Comparison of ENCODE assay signal across 27 cellular contexts in genomic region chr17:81042606-81043005, GRCh38. TPM values are rescaled to one million over a fixed set of nuclear protein-coding genes. Genes with fewer than 3 reads are reported as not detected.
A peak's percentile ranks its signal among the peaks of the same experiment; 100 is the strongest.
DNase-seq lines count a peak whose midpoint lies in the region; ATAC-seq, FAIRE-seq and TF ChIP-seq lines count a peak whose summit lies in the region.
"Had no signal": no experiment of that assay in that cellular context is flagged by ENCODE, and none has a peak within 500 bp of the region (broad histone marks: within the 10 kb centered on the region; RNA-seq: fewer than 3 reads in every experiment).

No MANE protein-coding gene starts in this region.

- no peak overlapping the region for H4K5ac ChIP-seq in H9 (ENCODE audit: insufficient read length, low read depth, low read length)

- H3K79me1 ChIP-seq in H9 (ENCODE audit: insufficient read depth, low read depth, low read length, poor library complexity, severe bottlenecking) = no peaks in the 10 kb centered on the region

- no peaks in the 10 kb centered on the region for H3K9me3 ChIP-seq in H9 (ENCODE audit: control insufficient read depth, low read depth, low read length)
- no peaks in the 10 kb centered on the region for H3K9me3 ChIP-seq in HepG2 (ENCODE audit: low read length)
- H3K9me3 ChIP-seq in prostate gland = no peaks in the 10 kb centered on the region
- H3K9me3 ChIP-seq in kidney (ENCODE audit: control insufficient read depth in 1 of 2, low read length in 2 of 2) = no peaks in the 10 kb centered on the region
- H3K9me3 ChIP-seq: BLaER1 treated with 17β-estradiol and CSF1 and Interleukin-3, amounts not matched to agents 10 nM and 100 nM; neutrophil; tibial nerve had no signal

- H3K27ac ChIP-seq in H9 (ENCODE audit: insufficient read length, low read depth, low read length) = no peak overlapping the region
- no peak overlapping the region for H3K27ac ChIP-seq in HepG2 (ENCODE audit: extremely low read length, insufficient read depth, low read length)
- H3K27ac ChIP-seq in prostate gland = peak overlapping the region; percentile 90 to 95
- H3K27ac ChIP-seq in kidney (ENCODE audit: low read depth in 2 of 2, low read length in 2 of 2) = peak overlapping the region in 1 of 2 donors; percentile 10
- H3K27ac ChIP-seq: BLaER1 treated with 17β-estradiol and CSF1 and Interleukin-3, amounts not matched to agents 10 nM and 100 nM; neutrophil had no signal

- intact Hi-C loops in activated T-helper 2 cell treated with anti-CD3 and anti-CD28 coated beads, Interferon-gamma antibody, Interleukin-2, Interleukin-4, amounts not matched to agents 10 μg/mL and 5 μg/mL and 100 μg/mL, durations not matched to agents 14 hours and 24 hours and 36 hours (cut with micrococcal nuclease) = no loop called here
- intact Hi-C loops in HepG2 (cut with micrococcal nuclease; ENCODE audit: unreplicated experiment) = loop anchor here (5.0 kb wide), 1 partner anchor 50 kb away; the partner anchor contains the start of gene CHMP6
- intact Hi-C loops in prostate gland (cut with DNase I) = no loop called here
- intact Hi-C loops in kidney (cut with DNase I) = no loop called here

- no peak overlapping the region for H2BK120ac ChIP-seq in H9 (ENCODE audit: low read depth, low read length, poor library complexity, severe bottlenecking)

- no peaks in the 10 kb centered on the region for H3K27me3 Mint-ChIP-seq in H9 (ENCODE audit: low read depth)
- peaks cover 2% of the 10 kb centered on the region for H3K27me3 Mint-ChIP-seq in activated T-helper 2 cell treated with anti-CD3 and anti-CD28 coated beads, Interferon-gamma antibody, Interleukin-2, Interleukin-4, amounts not matched to agents 10 μg/mL and 5 μg/mL and 100 μg/mL, durations not matched to agents 14 hours and 24 hours and 36 hours (ENCODE audit: low read depth)
- H3K27me3 Mint-ChIP-seq in activated naive CD4-positive, alpha-beta T cell treated with anti-CD3 and anti-CD28 coated beads, Interleukin-2, amount 10 ng/mL, durations not matched to agents 7 days and 5 days = peaks cover 16% of the 10 kb centered on the region
- no peaks in the 10 kb centered on the region for H3K27me3 Mint-ChIP-seq in activated T-cell treated with anti-CD3 and anti-CD28 coated beads, Interleukin-2, amount 50 U/mL, for 72 hours (ENCODE audit: low read depth)

- POLR2A ChIA-PET in HepG2 (lab: Yijun Ruan, JAX) = interaction anchor here (1.5 to 2.8 kb wide), 3 partner anchors 8 to 52 kb away, joined by 6 to 23 read pairs (median 8); partner anchors contain the start of genes BAIAP2 and CHMP6

- in situ Hi-C loops in HepG2 (cut with HindIII; ENCODE audit: extremely low pct_ligation_motif_present, low pct_unique_long_range_greater_than_20kb) = loop anchor here (5.0 kb wide), 1 partner anchor 40 kb away; no protein-coding TSS in a partner anchor

- FAIRE-seq in HepG2 (lab: Jason Lieb, UNC) = no peak
- no peak for FAIRE-seq in kidney (lab: Jason Lieb, UNC)
- FAIRE-seq: endometrium, H54, small intestine had no signal

- H3K9ac ChIP-seq in H9 (ENCODE audit: extremely low read depth, insufficient read length, low read length) (no peak overlapping the region), HepG2 (ENCODE audit: insufficient read depth, low read depth, low read length) (no peak overlapping the region), kidney (ENCODE audit: low read length in 2 of 2) (no peak overlapping the region)
- H3K9ac ChIP-seq: BLaER1 treated with 17β-estradiol and CSF1 and Interleukin-3, amounts not matched to agents 10 nM and 100 nM had no signal

- H4K91ac ChIP-seq in H9 (ENCODE audit: insufficient read length, low read depth, low read length) = no peak overlapping the region

- H4K20me1 ChIP-seq in H9 (ENCODE audit: control insufficient read depth, insufficient read depth, insufficient read length) (no peaks in the 10 kb centered on the region), HepG2 (ENCODE audit: insufficient read depth, low read length) (peaks cover 27% of the 10 kb centered on the region)

- H2BK5ac ChIP-seq in H9 (ENCODE audit: insufficient read length, low read length) = no peak overlapping the region

- no peak overlapping the region for H3T11ph ChIP-seq in H9 (ENCODE audit: low read length)

- no peak overlapping the region for H2BK20ac ChIP-seq in H9 (ENCODE audit: low read depth, low read length, poor library complexity, severe bottlenecking)

- H3K56ac ChIP-seq in H9 (ENCODE audit: insufficient read length, low read depth, low read length) = no peak overlapping the region

- H3K27me3 ChIP-seq in H9 (ENCODE audit: insufficient read depth, low read length) (no peaks in the 10 kb centered on the region), HepG2 (ENCODE audit: control insufficient read depth in 1 of 2, insufficient read depth in 2 of 2, low read length in 2 of 2) (no peaks in the 10 kb centered on the region), prostate gland (replicated peaks; ENCODE audit: insufficient read depth) (no peaks in the 10 kb centered on the region)
- H3K27me3 ChIP-seq: tibial nerve had no signal

- H3K9me3 Mint-ChIP-seq in H9 = no peaks in the 10 kb centered on the region
- H3K9me3 Mint-ChIP-seq in activated T-helper 2 cell treated with anti-CD3 and anti-CD28 coated beads, Interferon-gamma antibody, Interleukin-2, Interleukin-4, amounts not matched to agents 10 μg/mL and 5 μg/mL and 100 μg/mL, durations not matched to agents 14 hours and 24 hours and 36 hours = no peaks in the 10 kb centered on the region
- no peaks in the 10 kb centered on the region for H3K9me3 Mint-ChIP-seq in activated naive CD4-positive, alpha-beta T cell treated with anti-CD3 and anti-CD28 coated beads, Interleukin-2, amount 10 ng/mL, durations not matched to agents 7 days and 5 days
- H3K9me3 Mint-ChIP-seq in activated T-cell treated with anti-CD3 and anti-CD28 coated beads, Interleukin-2, amount 50 U/mL, for 72 hours = no peaks in the 10 kb centered on the region
- H3K9me3 Mint-ChIP-seq: activated B cell treated with CpG ODN at 0.5 μM for 24 hours; activated CD4-positive, alpha-beta memory T cell treated with anti-CD3 and anti-CD28 coated beads, Interleukin-2, amount 10 ng/mL, durations not matched to agents 7 days and 5 days; dendritic cell treated with granulocyte-macrophage colony-stimulating factor and Interleukin-4, amounts not matched to agents 40 ng/mL and 50 ng/mL, for 4 days had no signal

- H3K4me1 ChIP-seq in H9 (ENCODE audit: insufficient read depth, low read length) = no peaks in the 10 kb centered on the region; the same call in 1 of the 2 replicates
- H3K4me1 ChIP-seq in HepG2 (ENCODE audit: insufficient read depth, low read length) = peaks cover 98% of the 10 kb centered on the region
- peaks cover 67% of the 10 kb centered on the region for H3K4me1 ChIP-seq in prostate gland (replicated peaks)
- peaks cover 69 to 74% of the 10 kb centered on the region in 2 donors for H3K4me1 ChIP-seq in kidney (ENCODE audit: control insufficient read depth in 1 of 2, insufficient read depth in 1 of 2, low read depth in 1 of 2, low read length in 2 of 2)

- H2BK12ac ChIP-seq in H9 (ENCODE audit: insufficient read length, low read depth, low read length) = no peak overlapping the region

- peaks cover 19 to 34% of the 10 kb centered on the region in 2 experiments for H3K4me1 Mint-ChIP-seq in H9
- H3K4me1 Mint-ChIP-seq in activated T-helper 2 cell treated with anti-CD3 and anti-CD28 coated beads, Interferon-gamma antibody, Interleukin-2, Interleukin-4, amounts not matched to agents 10 μg/mL and 5 μg/mL and 100 μg/mL, durations not matched to agents 14 hours and 24 hours and 36 hours (ENCODE audit: low read depth) = no peaks in the 10 kb centered on the region
- no peaks in the 10 kb centered on the region for H3K4me1 Mint-ChIP-seq in activated naive CD4-positive, alpha-beta T cell treated with anti-CD3 and anti-CD28 coated beads, Interleukin-2, amount 10 ng/mL, durations not matched to agents 7 days and 5 days
- H3K4me1 Mint-ChIP-seq in activated T-cell treated with anti-CD3 and anti-CD28 coated beads, Interleukin-2, amount 50 U/mL, for 72 hours (ENCODE audit: low read depth) = no peaks in the 10 kb centered on the region
- H3K4me1 Mint-ChIP-seq: activated B cell treated with CpG ODN at 0.5 μM for 24 hours; activated CD4-positive, alpha-beta memory T cell treated with anti-CD3 and anti-CD28 coated beads, Interleukin-2, amount 10 ng/mL, durations not matched to agents 7 days and 5 days had no signal

- H3K4me3 ChIP-seq in HepG2 (replicated peaks in 1 of 3; ENCODE audit: insufficient read depth in 1 of 3, low read depth in 2 of 3, low read length in 3 of 3) (peak overlapping the region in 1 of 3 experiments; percentile 77; a peak in 2 of 6 replicates), prostate gland (no peak overlapping the region), kidney (ENCODE audit: low read length in 2 of 2) (no peak overlapping the region)
- H3K4me3 ChIP-seq: BLaER1 treated with 17β-estradiol and CSF1 and Interleukin-3, amounts not matched to agents 10 nM and 100 nM; tibial nerve had no signal

- H3K79me2 ChIP-seq in H9 (ENCODE audit: insufficient read depth, low read length) = peaks cover under 1% of the 10 kb centered on the region; the same call in 1 of the 2 replicates
- peaks cover 79% of the 10 kb centered on the region for H3K79me2 ChIP-seq in HepG2 (ENCODE audit: insufficient read depth, low read length)

- H2AK5ac ChIP-seq in H9 (ENCODE audit: insufficient read length, low read length) = no peak overlapping the region

- TF ChIP-seq CTCF in H9 (conservative IDR thresholded peaks at IDR 0.05) = no peak
- no peak for TF ChIP-seq CTCF in HepG2 (CRISPR knock-in tag; IDR thresholded peaks at IDR 0.05)
- no peak for TF ChIP-seq CTCF in prostate gland (IDR thresholded peaks at IDR 0.05)
- no peak for TF ChIP-seq CTCF in kidney (IDR thresholded peaks at IDR 0.05; ENCODE audit: borderline replicate concordance, extremely low read depth, insufficient read depth)

- BruUV-seq in HepG2 (replicated peaks; lab: Mats Ljungman, UMichigan) = no TSS peak

- no peak overlapping the region for H3K4me2 ChIP-seq in H9 (ENCODE audit: insufficient read depth, insufficient read length, low read length)
- H3K4me2 ChIP-seq in HepG2 (ENCODE audit: low read depth, low read length) = peak overlapping the region; percentile 95
- H3K4me2 ChIP-seq: BLaER1 treated with 17β-estradiol and CSF1 and Interleukin-3, amounts not matched to agents 10 nM and 100 nM had no signal

- H3K36me3 ChIP-seq in HepG2 (replicated peaks in 1 of 2; ENCODE audit: control insufficient read depth in 1 of 2, insufficient read depth in 2 of 2, low read length in 2 of 2) = peaks cover 0 to 4% of the 10 kb centered on the region in 2 experiments; a peak in 3 of 5 replicates
- no peaks in the 10 kb centered on the region for H3K36me3 ChIP-seq in prostate gland
- peaks cover 0 to 6% of the 10 kb centered on the region in 2 donors for H3K36me3 ChIP-seq in kidney (ENCODE audit: control insufficient read depth in 1 of 2, insufficient read depth in 2 of 2, low read length in 2 of 2)
- H3K36me3 ChIP-seq: BLaER1 treated with 17β-estradiol and CSF1 and Interleukin-3, amounts not matched to agents 10 nM and 100 nM; neutrophil; tibial nerve had no signal

- no peak for TF ChIP-seq RAD21 in HepG2 (CRISPR knock-in tag; IDR thresholded peaks at IDR 0.05)

- H2AFZ ChIP-seq in H9 (ENCODE audit: low read length) (no peak overlapping the region), HepG2 (ENCODE audit: low read length) (no peak overlapping the region)

- H3K14ac ChIP-seq in H9 (ENCODE audit: insufficient read depth, low read length) = no peak overlapping the region

- no peak overlapping the region for H2BK15ac ChIP-seq in H9 (ENCODE audit: low read depth, low read length)

- TF ChIP-seq EP300 in HepG2 (IDR thresholded peaks at IDR 0.05; ENCODE audit: low read depth in 2 of 2, low read length in 2 of 2) (no peak), HepG2 (CRISPR knock-in tag; IDR thresholded peaks at IDR 0.05; ENCODE audit: borderline replicate concordance) (no peak)

- H3K4me3 Mint-ChIP-seq in H9 = no peak overlapping the region
- H3K4me3 Mint-ChIP-seq in activated T-helper 2 cell treated with anti-CD3 and anti-CD28 coated beads, Interferon-gamma antibody, Interleukin-2, Interleukin-4, amounts not matched to agents 10 μg/mL and 5 μg/mL and 100 μg/mL, durations not matched to agents 14 hours and 24 hours and 36 hours (ENCODE audit: low read depth) = no peak overlapping the region
- H3K4me3 Mint-ChIP-seq in activated naive CD4-positive, alpha-beta T cell treated with anti-CD3 and anti-CD28 coated beads, Interleukin-2, amount 10 ng/mL, durations not matched to agents 7 days and 5 days = no peak overlapping the region
- H3K4me3 Mint-ChIP-seq in activated T-cell treated with anti-CD3 and anti-CD28 coated beads, Interleukin-2, amount 50 U/mL, for 72 hours = no peak overlapping the region
- H3K4me3 Mint-ChIP-seq: activated B cell treated with CpG ODN at 0.5 μM for 24 hours; activated CD4-positive, alpha-beta memory T cell treated with anti-CD3 and anti-CD28 coated beads, Interleukin-2, amount 10 ng/mL, durations not matched to agents 7 days and 5 days; dendritic cell treated with granulocyte-macrophage colony-stimulating factor and Interleukin-4, amounts not matched to agents 40 ng/mL and 50 ng/mL, for 4 days had no signal

- H3K18ac ChIP-seq in H9 (ENCODE audit: insufficient read length, low read depth, low read length) = no peak overlapping the region

- no peak for ATAC-seq in HepG2
- no peak for ATAC-seq in activated T-cell treated with anti-CD3 and anti-CD28 coated beads, Interleukin-2, amount 50 U/mL, for 72 hours (replicated peaks in 1 of 2)
- ATAC-seq: left lobe of liver; stimulated activated naive CD8-positive, alpha-beta T cell treated with anti-CD3 and anti-CD28 coated beads, Interleukin-15, Interleukin-2, amounts not matched to agents 100 U/mL and 50 U/mL, for 24 hours had no signal

- DNase-seq in H9 = no peak
- no peak for DNase-seq in activated T-helper 2 cell treated with anti-CD3 and anti-CD28 coated beads, Interferon-gamma antibody, Interleukin-2, Interleukin-4, amounts not matched to agents 10 μg/mL and 5 μg/mL and 100 μg/mL, durations not matched to agents 14 hours and 24 hours and 36 hours (ENCODE audit: low spot score)
- no peak for DNase-seq in HepG2 (ENCODE audit: low spot score)
- DNase-seq in prostate gland (ENCODE audit: low spot score) = no peak
- DNase-seq in kidney = no peak
- DNase-seq in activated naive CD4-positive, alpha-beta T cell treated with anti-CD3 and anti-CD28 coated beads, Interleukin-2, amount 10 ng/mL, durations not matched to agents 7 days and 5 days = no peak
- no peak for DNase-seq in activated T-cell treated with anti-CD3 and anti-CD28 coated beads, Interleukin-2, amount 50 U/mL, for 72 hours
- DNase-seq in NCI-H1105 (lab: John Stamatoyannopoulos, UW) = no peak
- DNase-seq: activated B cell treated with CpG ODN at 0.5 μM for 24 hours; activated CD4-positive, alpha-beta memory T cell treated with anti-CD3 and anti-CD28 coated beads, Interleukin-2, amount 10 ng/mL, durations not matched to agents 7 days and 5 days; activated T-cell treated with anti-CD3 and anti-CD28 coated beads for 4 hours; amniotic stem cell; DMS 273 treated with DMSO at 0.1 percent for 48 hours; IMR-90; NCI-H1105 treated with DMSO at 0.1 percent for 48 hours; NCI-H2081 treated with DMSO at 0.1 percent for 48 hours; NK-92 treated with Interleukin-12 subunit alpha and Interleukin-12 subunit beta, amount 100 ng/mL, for 24 hours; small intestine; stimulated activated CD4-positive, alpha-beta T cell treated with anti-CD3 and anti-CD28 coated beads, Interleukin-2, amount 100 ng/mL, for 48 hours; stimulated activated naive CD8-positive, alpha-beta T cell treated with anti-CD3 and anti-CD28 coated beads, Interleukin-15, Interleukin-2, amounts not matched to agents 100 U/mL and 50 U/mL, for 24 hours had no signal

- H3K23me2 ChIP-seq in H9 (ENCODE audit: insufficient read length, low read depth, low read length, poor library complexity, severe bottlenecking) = no peaks in the 10 kb centered on the region

- H3K27ac Mint-ChIP-seq in H9 = 0 out of 7 replicates have a peak overlapping the region, but pooled peaks of 2 of the 3 experiments have one; percentile 16 to 28
- H3K27ac Mint-ChIP-seq in activated T-helper 2 cell treated with anti-CD3 and anti-CD28 coated beads, Interferon-gamma antibody, Interleukin-2, Interleukin-4, amounts not matched to agents 10 μg/mL and 5 μg/mL and 100 μg/mL, durations not matched to agents 14 hours and 24 hours and 36 hours = peak overlapping the region; percentile 35
- H3K27ac Mint-ChIP-seq in activated naive CD4-positive, alpha-beta T cell treated with anti-CD3 and anti-CD28 coated beads, Interleukin-2, amount 10 ng/mL, durations not matched to agents 7 days and 5 days = no peak overlapping the region
- H3K27ac Mint-ChIP-seq in activated T-cell treated with anti-CD3 and anti-CD28 coated beads, Interleukin-2, amount 50 U/mL, for 72 hours = no peak overlapping the region
- H3K27ac Mint-ChIP-seq: activated B cell treated with CpG ODN at 0.5 μM for 24 hours; activated CD4-positive, alpha-beta memory T cell treated with anti-CD3 and anti-CD28 coated beads, Interleukin-2, amount 10 ng/mL, durations not matched to agents 7 days and 5 days; dendritic cell treated with granulocyte-macrophage colony-stimulating factor and Interleukin-4, amounts not matched to agents 40 ng/mL and 50 ng/mL, for 4 days had no signal

- H4K8ac ChIP-seq in H9 (replicated peaks; ENCODE audit: insufficient read length, low read depth, low read length) = no peak overlapping the region

- no peak for TF ChIP-seq POLR2A in HepG2 (IDR thresholded peaks at IDR 0.05; ENCODE audit: insufficient read depth in 1 of 2, low read depth in 2 of 2, low read length in 2 of 2)
- TF ChIP-seq POLR2A in prostate gland (IDR thresholded peaks at IDR 0.05) = no peak

- WGBS in H9 (ENCODE audit: extremely low coverage, insufficient read length, low lambda C conversion rate) = no CpG with 5 or more reads among the region's 9 CpGs
- 87% methylated on average over 9 of the region's 9 CpGs for WGBS in HepG2 (ENCODE audit: low lambda C conversion rate)
- WGBS in prostate gland = 91% methylated on average over 9 of the region's 9 CpGs

- no peak overlapping the region for H3K4ac ChIP-seq in H9 (ENCODE audit: low read depth, low read length)

- no peak overlapping the region for H3K23ac ChIP-seq in H9 (ENCODE audit: insufficient read length, low read depth, low read length)

- H3K36me3 Mint-ChIP-seq in H9 (ENCODE audit: insufficient read depth in 1 of 3, low read depth in 3 of 3) = peaks cover 0 to 3% (median 2%) of the 10 kb centered on the region in 3 experiments; a peak in 4 of 7 replicates
- no peaks in the 10 kb centered on the region for H3K36me3 Mint-ChIP-seq in activated T-helper 2 cell treated with anti-CD3 and anti-CD28 coated beads, Interferon-gamma antibody, Interleukin-2, Interleukin-4, amounts not matched to agents 10 μg/mL and 5 μg/mL and 100 μg/mL, durations not matched to agents 14 hours and 24 hours and 36 hours (ENCODE audit: low read depth)
- H3K36me3 Mint-ChIP-seq in activated naive CD4-positive, alpha-beta T cell treated with anti-CD3 and anti-CD28 coated beads, Interleukin-2, amount 10 ng/mL, durations not matched to agents 7 days and 5 days = no peaks in the 10 kb centered on the region
- no peaks in the 10 kb centered on the region for H3K36me3 Mint-ChIP-seq in activated T-cell treated with anti-CD3 and anti-CD28 coated beads, Interleukin-2, amount 50 U/mL, for 72 hours (ENCODE audit: insufficient read depth in 2 of 2)

- CTCF ChIA-PET in HepG2 (lab: Yijun Ruan, JAX; ENCODE audit: low intra/inter-chr PET ratio, low total read pairs) = no interaction called here
- CTCF ChIA-PET in activated naive CD4-positive, alpha-beta T cell treated with anti-CD3 and anti-CD28 coated beads, Interleukin-2, amount 10 ng/mL, durations not matched to agents 7 days and 5 days (lab: Charles Lee) = interaction anchor here (1.1 kb wide), 1 partner anchor 20 kb away, joined by 3 read pairs; no protein-coding TSS in a partner anchor

RNA-seq across cellular contexts. Expression of gene BAIAP2, which starts 7.7 kb away (rescaled TPM):
- total RNA-seq in H9 (2021) = 26.7 and 27.8 TPM in 2 replicates
- 5.3 TPM in 2 replicates for total RNA-seq in activated T-helper 2 cell treated with anti-CD3 and anti-CD28 coated beads, Interferon-gamma antibody, Interleukin-2, Interleukin-4, amounts not matched to agents 10 μg/mL and 5 μg/mL and 100 μg/mL, durations not matched to agents 14 hours and 24 hours and 36 hours
- total RNA-seq in HepG2 (2016; rRNA removed; fragmentation: Illumina TruSeq; extraction: Trizol) = 16.3 and 22.5 TPM in 2 replicates
- 8.5 and 9.9 TPM in 2 replicates for total RNA-seq in HepG2 (2016; cell fraction: cytosol; rRNA removed; fragmentation: Illumina TruSeq; extraction: Trizol; ENCODE audit: low read depth)
- total RNA-seq in HepG2 (2016; cell fraction: insoluble cytoplasmic fraction; rRNA removed; fragmentation: Illumina TruSeq; extraction: Trizol) = 15.1 and 19.9 TPM in 2 replicates
- total RNA-seq in HepG2 (2016; cell fraction: membrane; rRNA removed; fragmentation: Illumina TruSeq; extraction: Trizol) = 11.6 and 11.8 TPM in 2 replicates
- total RNA-seq in HepG2 (2016; cell fraction: nucleus; rRNA removed; fragmentation: Illumina TruSeq; extraction: Trizol) = 15.9 and 21.1 TPM in 2 replicates
- polyA plus RNA-seq in HepG2 (2011; rRNA removed) = 24.0 and 29.8 TPM in 2 replicates
- 14.8 and 22.5 TPM in 2 replicates for polyA plus RNA-seq in HepG2 (2011; cell fraction: cytosol; rRNA removed)
- 101 and 122 TPM in 2 replicates for polyA plus RNA-seq in HepG2 (2011; cell fraction: nucleus; rRNA removed)
- 34.4 and 34.9 TPM in 2 replicates for polyA plus RNA-seq in HepG2 (2012)
- polyA plus RNA-seq in HepG2 (2016; cell fraction: cytosol; fragmentation: Illumina TruSeq; extraction: Trizol; ENCODE audit: low read depth) = 3.9 and 4.4 TPM in 2 replicates
- 14.7 and 22.4 TPM in 2 replicates for polyA plus RNA-seq in HepG2 (2016; cell fraction: insoluble cytoplasmic fraction; fragmentation: Illumina TruSeq; extraction: Trizol; ENCODE audit: low read depth)
- 6.8 and 8.2 TPM in 2 replicates for polyA plus RNA-seq in HepG2 (2016; cell fraction: membrane; fragmentation: Illumina TruSeq; extraction: Trizol; ENCODE audit: low read depth)
- 38.9 and 40.0 TPM in 2 replicates for polyA plus RNA-seq in HepG2 (2016; cell fraction: nucleus; fragmentation: Illumina TruSeq; extraction: Trizol; ENCODE audit: insufficient read depth, low read depth)
- polyA minus RNA-seq in HepG2 (2011; rRNA and poly(A)+ RNA removed; ENCODE audit: low replicate concordance) = 6.9 and 34.6 TPM in 2 replicates
- polyA minus RNA-seq in HepG2 (2011; cell fraction: cytosol; rRNA and poly(A)+ RNA removed) = 19.5 and 20.5 TPM in 2 replicates
- polyA minus RNA-seq in HepG2 (2011; cell fraction: nucleus; rRNA and poly(A)+ RNA removed) = 51.2 and 56.7 TPM in 2 replicates
- total RNA-seq in prostate gland = 100 to 1,000 TPM; 125 to 148 TPM
- 45.8 TPM for total RNA-seq in kidney
- 44.5 TPM for polyA plus RNA-seq in kidney (ENCODE audit: insufficient read depth, low read depth, low replicate concordance)
- total RNA-seq in activated T-cell treated with anti-CD3 and anti-CD28 coated beads, Interleukin-2, amount 50 U/mL, for 72 hours = 1 to 10 TPM; 8.7 TPM

RNA-seq across cellular contexts. Expression of gene CHMP6, which starts 51.0 kb away (rescaled TPM):
- 23.4 and 25.0 TPM in 2 replicates for total RNA-seq in H9 (2021)
- total RNA-seq in activated T-helper 2 cell treated with anti-CD3 and anti-CD28 coated beads, Interferon-gamma antibody, Interleukin-2, Interleukin-4, amounts not matched to agents 10 μg/mL and 5 μg/mL and 100 μg/mL, durations not matched to agents 14 hours and 24 hours and 36 hours = 29.5 and 36.9 TPM in 2 replicates
- total RNA-seq in HepG2 (2016; rRNA removed; fragmentation: Illumina TruSeq; extraction: Trizol) = 24.2 and 24.6 TPM in 2 replicates
- total RNA-seq in HepG2 (2016; cell fraction: cytosol; rRNA removed; fragmentation: Illumina TruSeq; extraction: Trizol; ENCODE audit: low read depth) = 5.9 and 6.6 TPM in 2 replicates
- total RNA-seq in HepG2 (2016; cell fraction: insoluble cytoplasmic fraction; rRNA removed; fragmentation: Illumina TruSeq; extraction: Trizol) = 24.5 and 25.5 TPM in 2 replicates
- 14.7 and 15.5 TPM in 2 replicates for total RNA-seq in HepG2 (2016; cell fraction: membrane; rRNA removed; fragmentation: Illumina TruSeq; extraction: Trizol)
- total RNA-seq in HepG2 (2016; cell fraction: nucleus; rRNA removed; fragmentation: Illumina TruSeq; extraction: Trizol) = 12.8 and 13.9 TPM in 2 replicates
- polyA plus RNA-seq in HepG2 (2011; rRNA removed) = 11.1 and 17.7 TPM in 2 replicates
- polyA plus RNA-seq in HepG2 (2011; cell fraction: cytosol; rRNA removed) = 14.2 and 21.6 TPM in 2 replicates
- 31.7 and 32.3 TPM in 2 replicates for polyA plus RNA-seq in HepG2 (2011; cell fraction: nucleus; rRNA removed)
- 10.1 and 14.6 TPM in 2 replicates for polyA plus RNA-seq in HepG2 (2012)
- 8.4 and 9.7 TPM in 2 replicates for polyA plus RNA-seq in HepG2 (2016; cell fraction: cytosol; fragmentation: Illumina TruSeq; extraction: Trizol; ENCODE audit: low read depth)
- 42.4 and 45.1 TPM in 2 replicates for polyA plus RNA-seq in HepG2 (2016; cell fraction: insoluble cytoplasmic fraction; fragmentation: Illumina TruSeq; extraction: Trizol; ENCODE audit: low read depth)
- polyA plus RNA-seq in HepG2 (2016; cell fraction: membrane; fragmentation: Illumina TruSeq; extraction: Trizol; ENCODE audit: low read depth) = 14.8 and 17.6 TPM in 2 replicates
- polyA plus RNA-seq in HepG2 (2016; cell fraction: nucleus; fragmentation: Illumina TruSeq; extraction: Trizol; ENCODE audit: insufficient read depth, low read depth) = 34.7 and 37.8 TPM in 2 replicates
- polyA minus RNA-seq in HepG2 (2011; rRNA and poly(A)+ RNA removed; ENCODE audit: low replicate concordance) = 6.7 and 18.8 TPM in 2 replicates
- 8.2 and 11.1 TPM in 2 replicates for polyA minus RNA-seq in HepG2 (2011; cell fraction: cytosol; rRNA and poly(A)+ RNA removed)
- polyA minus RNA-seq in HepG2 (2011; cell fraction: nucleus; rRNA and poly(A)+ RNA removed) = 20.0 and 22.4 TPM in 2 replicates
- 10 to 100 TPM; 30.6 to 35.3 TPM for total RNA-seq in prostate gland
- 28.0 TPM for total RNA-seq in kidney
- polyA plus RNA-seq in kidney (ENCODE audit: insufficient read depth, low read depth, low replicate concordance) = 34.1 TPM
- 10 to 100 TPM; 11.2 to 12.2 TPM for total RNA-seq in activated T-cell treated with anti-CD3 and anti-CD28 coated beads, Interleukin-2, amount 50 U/mL, for 72 hours

Comparison
In these comparisons a context has a peak if more than half of its experiments do, and no peak if none do; other contexts are left out.
1. H3K27ac ChIP-seq: peak in prostate gland (2 of 2); none in H9 (single experiment) and HepG2 (single experiment).
2. H3K27ac Mint-ChIP-seq: peak in H9 (2 of 3) and activated T-helper 2 cell treated with anti-CD3 and anti-CD28 coated beads, Interferon-gamma antibody, Interleukin-2, Interleukin-4, amounts not matched to agents 10 μg/mL and 5 μg/mL and 100 μg/mL, durations not matched to agents 14 hours and 24 hours and 36 hours (single experiment); none in activated naive CD4-positive, alpha-beta T cell treated with anti-CD3 and anti-CD28 coated beads, Interleukin-2, amount 10 ng/mL, durations not matched to agents 7 days and 5 days (single experiment) and activated T-cell treated with anti-CD3 and anti-CD28 coated beads, Interleukin-2, amount 50 U/mL, for 72 hours (single experiment).